ENCODE assay signal across 14 cellular contexts in genomic region chr3:105387122-105387751, GRCh38. TPM values are rescaled to one million over a fixed set of nuclear protein-coding genes. Genes with fewer than 3 reads are reported as not detected.
DNase-seq lines count a peak whose midpoint lies in the region; ATAC-seq and TF ChIP-seq lines count a peak whose summit lies in the region.
"Had no signal": no experiment of that assay in that cellular context is flagged by ENCODE, and none has a peak within 500 bp of the region (broad histone marks: within the 10 kb centered on the region; RNA-seq: fewer than 3 reads in every experiment).

No MANE protein-coding gene starts in this region.

- peaks cover 8% of the 10 kb centered on the region for H3K9me3 ChIP-seq in RWPE2 (ENCODE audit: severe bottlenecking)
- H3K9me3 ChIP-seq in osteoblast (ENCODE audit: low read depth, low read length) = peaks cover 2% of the 10 kb centered on the region

- H3K27me3 ChIP-seq in RWPE2 (ENCODE audit: insufficient read depth, poor library complexity, severe bottlenecking) (no peaks in the 10 kb centered on the region), osteoblast (ENCODE audit: insufficient read depth, low read length) (no peaks in the 10 kb centered on the region)
- H3K27me3 ChIP-seq: Peyer's patch, spleen had no signal

- H3K27ac ChIP-seq in RWPE2 (ENCODE audit: poor library complexity, severe bottlenecking) (peak overlapping the region; percentile 94), osteoblast (ENCODE audit: low read depth, low read length) (peak overlapping the region; percentile 35)
- H3K27ac ChIP-seq: Peyer's patch had no signal

- peaks cover 95% of the 10 kb centered on the region for H3K79me2 ChIP-seq in osteoblast (ENCODE audit: insufficient read depth, low read length)

- no peak overlapping the region for H3K4me3 ChIP-seq in RWPE2 (ENCODE audit: severe bottlenecking)
- no peak overlapping the region for H3K4me3 ChIP-seq in fibroblast of mammary gland (ENCODE audit: control insufficient read depth, low read depth, low read length)
- H3K4me3 ChIP-seq in osteoblast (ENCODE audit: insufficient read depth, low read length) = no peak overlapping the region
- H3K4me3 ChIP-seq: Peyer's patch, spleen had no signal

- peaks cover 12% of the 10 kb centered on the region for H3K36me3 ChIP-seq in RWPE2 (ENCODE audit: low read depth)
- peaks cover 3% of the 10 kb centered on the region for H3K36me3 ChIP-seq in osteoblast (ENCODE audit: insufficient read depth, low read length)
- H3K36me3 ChIP-seq: Peyer's patch, spleen had no signal

- peak overlapping the region; percentile 7 for H3K4me2 ChIP-seq in osteoblast (ENCODE audit: insufficient read depth, low read length)

- no peaks in the 10 kb centered on the region for H4K20me1 ChIP-seq in osteoblast (ENCODE audit: insufficient read depth, low read length)

- H3K4me1 ChIP-seq in RWPE2 (ENCODE audit: insufficient read depth, poor library complexity, severe bottlenecking) (peaks cover 50% of the 10 kb centered on the region), osteoblast (ENCODE audit: insufficient read depth, low read length) (peaks cover 6% of the 10 kb centered on the region)
- H3K4me1 ChIP-seq: Peyer's patch had no signal

- ATAC-seq in RWPE2 (ENCODE audit: low read depth) (peak; percentile 87), HG03095 (IDR thresholded peaks at IDR 0.05; ENCODE audit: unreplicated experiment) (no peak)
- ATAC-seq: activated CD8-positive, alpha-beta T cell treated with anti-CD3 and anti-CD28 coated beads for 36 hours; CD8-positive, alpha-beta T cell had no signal

- TF ChIP-seq CTCF in RWPE2 (IDR thresholded peaks at IDR 0.05; ENCODE audit: poor library complexity, severe bottlenecking) (no peak), fibroblast of mammary gland (conservative IDR thresholded peaks at IDR 0.05; ENCODE audit: control insufficient read depth, insufficient read depth, low read depth, low read length) (no peak), osteoblast (IDR thresholded peaks at IDR 0.05; ENCODE audit: extremely low read depth, low read depth, low read length) (no peak)

- DNase-seq in ELR (ENCODE audit: low read depth) (peak; percentile 75), RWPE2 (ENCODE audit: low spot score) (no peak), fibroblast of mammary gland (ENCODE audit: low read depth) (peak; percentile 68), osteoblast (ENCODE audit: insufficient read length, low spot score, missing footprints) (no peak), Ammon's horn (ENCODE audit: low spot score) (no peak), NCI-H774 (lab: John Stamatoyannopoulos, UW) (no peak), nucleus accumbens (lab: John Stamatoyannopoulos, UW) (no peak)
- DNase-seq: activated CD8-positive, alpha-beta T cell treated with anti-CD3 and anti-CD28 coated beads for 36 hours; activated naive CD4-positive, alpha-beta T cell; CD8-positive, alpha-beta T cell; Peyer's patch; spleen; T1000 had no signal

- no peak overlapping the region for H2AFZ ChIP-seq in osteoblast (ENCODE audit: low read length)

RNA-seq across cellular contexts. Expression of gene ALCAM, which starts 20.5 kb away (rescaled TPM):
- 178 and 276 TPM in 2 replicates for total RNA-seq in osteoblast

Comparison
In these comparisons a context has a peak if more than half of its experiments do, and no peak if none do; other contexts are left out.
1. DNase-seq: peak in ELR (single experiment) and fibroblast of mammary gland (single experiment); none in RWPE2 (single experiment), osteoblast (single experiment), Ammon's horn (single experiment), NCI-H774 (single experiment) and nucleus accumbens (0 of 56).